3 cellular contexts compared by ENCODE assay signal in the genomic region with DNA sequence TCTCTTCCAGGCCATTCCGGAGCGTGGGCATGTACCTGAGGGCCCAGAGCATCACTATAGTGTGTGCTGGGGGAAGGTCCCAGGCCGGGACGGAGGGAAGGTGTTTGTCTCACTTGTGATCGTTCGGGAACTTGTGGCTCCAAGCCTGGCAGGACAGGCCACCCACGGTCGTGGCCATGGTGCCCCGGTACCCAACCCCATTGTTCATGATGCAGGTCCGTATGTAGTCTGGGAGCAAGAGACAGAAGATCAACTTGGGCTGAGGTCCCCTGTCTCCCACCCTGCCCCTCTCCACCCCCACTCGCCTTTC. TPM values are rescaled to one million over a fixed set of nuclear protein-coding genes. Genes with fewer than 3 reads are reported as not detected.
"Had no signal": no experiment of that assay in that cellular context is flagged by ENCODE, and none has a peak within 500 bp of the region (broad histone marks: within the 10 kb centered on the region; RNA-seq: fewer than 3 reads in every experiment).

No MANE protein-coding gene starts in this region.

RNA-seq across cellular contexts. Expression of a gene that starts 20.1 kb away (rescaled TPM):
- total RNA-seq: HT1080, LHCN-M2 had no signal
- polyA plus RNA-seq: SK-N-SH had no signal
